ENCODE assay signal across 22 cellular contexts in the genomic region with DNA sequence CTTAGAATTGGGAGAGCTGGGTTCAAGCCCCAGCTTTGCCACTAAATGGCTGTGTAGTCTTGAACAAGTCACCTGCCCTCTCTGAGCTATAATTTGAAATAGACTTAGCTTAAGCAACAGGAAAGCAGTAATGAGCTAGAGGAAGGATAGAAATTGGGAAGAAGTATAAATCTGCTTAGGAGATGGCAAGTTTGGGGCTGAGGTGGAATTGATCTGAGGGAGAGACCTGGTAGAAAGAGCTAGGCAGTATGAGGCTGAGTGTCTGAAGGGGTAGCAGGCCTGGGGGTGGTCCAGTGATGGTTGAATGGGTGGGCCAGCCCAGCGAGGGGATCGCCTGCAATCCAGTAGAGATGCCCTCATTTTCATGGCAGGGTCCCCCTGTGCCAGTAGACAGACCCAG. TPM values are rescaled to one million over a fixed set of nuclear protein-coding genes. Genes with fewer than 3 reads are reported as not detected.
DNase-seq lines count a peak whose midpoint lies in the region; ATAC-seq and TF ChIP-seq lines count a peak whose summit lies in the region.
"Had no signal": no experiment of that assay in that cellular context is flagged by ENCODE, and none has a peak within 500 bp of the region (broad histone marks: within the 10 kb centered on the region; RNA-seq: fewer than 3 reads in every experiment).

No MANE protein-coding gene starts in this region.

- H3K9ac ChIP-seq in trophoblast cell (ENCODE audit: low read length) (no peak overlapping the region), mesendoderm (ENCODE audit: low read length) (no peak overlapping the region)

- H3K4me1 Mint-ChIP-seq in HFFc6 (ENCODE audit: low read depth) (peaks cover 61% of the 10 kb centered on the region), type B pancreatic cell (ENCODE audit: unreplicated experiment) (peaks cover 57% of the 10 kb centered on the region)
- H3K4me1 Mint-ChIP-seq in dendritic cell treated with granulocyte-macrophage colony-stimulating factor and Interleukin-4, amounts not matched to agents 40 ng/mL and 50 ng/mL, for 4 days (ENCODE audit: low read depth) = peaks cover 59% of the 10 kb centered on the region

- H3K4me2 ChIP-seq in trophoblast cell (ENCODE audit: low read length) (no peak overlapping the region), mesendoderm (ENCODE audit: low read length) (no peak overlapping the region)

- no peak overlapping the region for H2BK120ac ChIP-seq in trophoblast cell (ENCODE audit: insufficient read depth, low read length, poor library complexity)
- H2BK120ac ChIP-seq in mesendoderm (ENCODE audit: low read depth, low read length) = no peak overlapping the region

- no peaks in the 10 kb centered on the region for H3K27me3 ChIP-seq in trophoblast cell (ENCODE audit: insufficient read depth, low read length)
- no peaks in the 10 kb centered on the region for H3K27me3 ChIP-seq in mesendoderm (ENCODE audit: insufficient read depth, low read length, poor library complexity)
- H3K27me3 ChIP-seq: SJSA1, testis had no signal

- no peak overlapping the region for H4K5ac ChIP-seq in mesendoderm (ENCODE audit: low read length)

- ATAC-seq in GM18520 (IDR thresholded peaks at IDR 0.05; ENCODE audit: unreplicated experiment) = no peak
- ATAC-seq: left lobe of liver; naive thymus-derived CD8-positive, alpha-beta T cell; psoas muscle had no signal

- no peak overlapping the region for H4K12ac ChIP-seq in trophoblast cell (ENCODE audit: low read depth, low read length)

- no peak overlapping the region for H3K4me3 ChIP-seq in trophoblast cell (ENCODE audit: low read depth, low read length)
- no peak overlapping the region for H3K4me3 ChIP-seq in mesendoderm (ENCODE audit: low read length)
- H3K4me3 ChIP-seq: psoas muscle, SJSA1, testis had no signal

- TF ChIP-seq CTCF in HFFc6 (IDR thresholded peaks at IDR 0.05) (no peak), type B pancreatic cell (conservative IDR thresholded peaks at IDR 0.05) (no peak)

- no peak overlapping the region for H2AFZ ChIP-seq in trophoblast cell (ENCODE audit: insufficient read depth, low read length, poor library complexity)

- H3K79me2 ChIP-seq in trophoblast cell (ENCODE audit: control insufficient read depth, insufficient read depth, low read length, poor library complexity) = peaks cover 5% of the 10 kb centered on the region
- H3K79me2 ChIP-seq in mesendoderm (ENCODE audit: control insufficient read depth, insufficient read depth, low read length) = peaks cover 19% of the 10 kb centered on the region

- peaks cover 25% of the 10 kb centered on the region for H3K36me3 Mint-ChIP-seq in HFFc6 (ENCODE audit: low read depth)
- H3K36me3 Mint-ChIP-seq in dendritic cell treated with granulocyte-macrophage colony-stimulating factor and Interleukin-4, amounts not matched to agents 40 ng/mL and 50 ng/mL, for 4 days (ENCODE audit: low read depth) = peaks cover 75% of the 10 kb centered on the region
- peaks cover 32% of the 10 kb centered on the region for H3K36me3 Mint-ChIP-seq in type B pancreatic cell

- peak overlapping the region; percentile 11 for H3K4ac ChIP-seq in trophoblast cell (ENCODE audit: low read depth, low read length)
- no peak overlapping the region for H3K4ac ChIP-seq in mesendoderm (ENCODE audit: low read depth, low read length)

- no peaks in the 10 kb centered on the region for H3K9me3 Mint-ChIP-seq in HFFc6
- H3K9me3 Mint-ChIP-seq in dendritic cell treated with granulocyte-macrophage colony-stimulating factor and Interleukin-4, amounts not matched to agents 40 ng/mL and 50 ng/mL, for 4 days = no peaks in the 10 kb centered on the region
- no peaks in the 10 kb centered on the region for H3K9me3 Mint-ChIP-seq in type B pancreatic cell
- H3K9me3 Mint-ChIP-seq: activated CD4-positive, alpha-beta T cell treated with anti-CD3 and anti-CD28 coated beads, Interleukin-2, amount 10 ng/mL, durations not matched to agents 24 days and 14 days; naive thymus-derived CD8-positive, alpha-beta T cell had no signal

- H3K56ac ChIP-seq in mesendoderm (ENCODE audit: low read length) = no peak overlapping the region

- no peaks in the 10 kb centered on the region for H3K79me1 ChIP-seq in trophoblast cell (ENCODE audit: low read length)
- peaks cover 34% of the 10 kb centered on the region for H3K79me1 ChIP-seq in mesendoderm (ENCODE audit: low read length)

- H3K27ac ChIP-seq in trophoblast cell (ENCODE audit: low read depth, low read length) = no peak overlapping the region
- no peak overlapping the region for H3K27ac ChIP-seq in mesendoderm (ENCODE audit: low read depth, low read length)
- H3K27ac ChIP-seq: psoas muscle, SJSA1, testis had no signal

- H2BK5ac ChIP-seq in trophoblast cell (ENCODE audit: low read depth, low read length, poor library complexity) = no peak overlapping the region
- H2BK5ac ChIP-seq in mesendoderm (ENCODE audit: low read length) = no peak overlapping the region

- DNase-seq in HFFc6 (no peak), trophoblast cell (no peak), type B pancreatic cell (ENCODE audit: extremely low spot score, unreplicated experiment) (no peak), SHP77 (lab: John Stamatoyannopoulos, UW) (no peak), mesendoderm (no peak)
- DNase-seq: activated CD4-positive, alpha-beta T cell treated with anti-CD3 and anti-CD28 coated beads, Interleukin-2, amount 10 ng/mL, durations not matched to agents 24 days and 14 days; activated gamma-delta T cell; central memory CD4-positive, alpha-beta T cell; COR-L47; erythroblast; naive thymus-derived CD8-positive, alpha-beta T cell; NCI-H1105; NCI-H1930; NCI-H510A treated with DMSO at 0.1 percent for 48 hours; nucleus accumbens; psoas muscle; stimulated activated naive CD4-positive, alpha-beta T cell treated with Interleukin-2 at 50 U/mL for 16 hours; testis had no signal

- no peak overlapping the region for H3K14ac ChIP-seq in trophoblast cell (ENCODE audit: low read length)

- H3K27ac Mint-ChIP-seq in HFFc6 (peak overlapping the region; percentile 14; the same call in 1 of the 2 replicates), type B pancreatic cell (peak overlapping the region; percentile 44)
- peak overlapping the region; percentile 7 for H3K27ac Mint-ChIP-seq in dendritic cell treated with granulocyte-macrophage colony-stimulating factor and Interleukin-4, amounts not matched to agents 40 ng/mL and 50 ng/mL, for 4 days
- H3K27ac Mint-ChIP-seq: activated CD4-positive, alpha-beta T cell treated with anti-CD3 and anti-CD28 coated beads, Interleukin-2, amount 10 ng/mL, durations not matched to agents 24 days and 14 days had no signal

- no peaks in the 10 kb centered on the region for H3K9me3 ChIP-seq in trophoblast cell (ENCODE audit: insufficient read depth, low read depth, low read length)
- H3K9me3 ChIP-seq: psoas muscle, SJSA1, testis had no signal

- H3K18ac ChIP-seq in trophoblast cell (ENCODE audit: low read length) = no peak overlapping the region
- H3K18ac ChIP-seq in mesendoderm (ENCODE audit: low read length) = no peak overlapping the region

- H4K8ac ChIP-seq in trophoblast cell (ENCODE audit: low read depth, low read length) (no peak overlapping the region), mesendoderm (ENCODE audit: low read depth, low read length) (no peak overlapping the region)

- H3K4me1 ChIP-seq in trophoblast cell (ENCODE audit: control insufficient read depth in 1 of 2, insufficient read depth in 2 of 2, low read length in 2 of 2) = peaks cover 7 to 15% of the 10 kb centered on the region in 2 experiments
- peaks cover 2% of the 10 kb centered on the region for H3K4me1 ChIP-seq in mesendoderm (ENCODE audit: control insufficient read depth, low read depth, low read length)
- H3K4me1 ChIP-seq: SJSA1 had no signal

- no peak overlapping the region for H4K91ac ChIP-seq in trophoblast cell (ENCODE audit: low read depth, low read length)

- WGBS in trophoblast cell (ENCODE audit: extremely low coverage, insufficient coverage, insufficient read length) = no CpG with 5 or more reads among the region's 2 CpGs
- WGBS in mesendoderm (ENCODE audit: extremely low coverage, insufficient coverage, low lambda C conversion rate) = no CpG with 5 or more reads among the region's 2 CpGs

- intact Hi-C loops in dendritic cell treated with granulocyte-macrophage colony-stimulating factor and Interleukin-4, amounts not matched to agents 40 ng/mL and 50 ng/mL, for 4 days (cut with micrococcal nuclease) = no loop called here

- H2BK15ac ChIP-seq in mesendoderm (replicated peaks; ENCODE audit: low read depth) = no peak overlapping the region

- no peak overlapping the region for H2BK12ac ChIP-seq in trophoblast cell (ENCODE audit: low read length)

- no peak overlapping the region for H3K23ac ChIP-seq in trophoblast cell (ENCODE audit: low read length)
- H3K23ac ChIP-seq in mesendoderm (ENCODE audit: low read length) = no peak overlapping the region

- no peak overlapping the region for H3K4me3 Mint-ChIP-seq in HFFc6
- no peak overlapping the region for H3K4me3 Mint-ChIP-seq in dendritic cell treated with granulocyte-macrophage colony-stimulating factor and Interleukin-4, amounts not matched to agents 40 ng/mL and 50 ng/mL, for 4 days
- H3K4me3 Mint-ChIP-seq in type B pancreatic cell = no peak overlapping the region
- H3K4me3 Mint-ChIP-seq: activated CD4-positive, alpha-beta T cell treated with anti-CD3 and anti-CD28 coated beads, Interleukin-2, amount 10 ng/mL, durations not matched to agents 24 days and 14 days; naive thymus-derived CD8-positive, alpha-beta T cell had no signal

- H3K36me3 ChIP-seq in trophoblast cell (ENCODE audit: control insufficient read depth in 1 of 2, insufficient read depth in 2 of 2, low read length in 2 of 2) (peaks cover 2 to 3% of the 10 kb centered on the region in 2 experiments), mesendoderm (ENCODE audit: control insufficient read depth, insufficient read depth, low read length) (no peaks in the 10 kb centered on the region)

- no peak overlapping the region for H2AK5ac ChIP-seq in trophoblast cell (ENCODE audit: low read length)
- no peak overlapping the region for H2AK5ac ChIP-seq in mesendoderm (ENCODE audit: low read length)

- H3K27me3 Mint-ChIP-seq in HFFc6 (ENCODE audit: insufficient read depth) (peaks cover 4% of the 10 kb centered on the region; the same call in 1 of the 2 replicates), type B pancreatic cell (no peaks in the 10 kb centered on the region)
- H3K27me3 Mint-ChIP-seq in dendritic cell treated with granulocyte-macrophage colony-stimulating factor and Interleukin-4, amounts not matched to agents 40 ng/mL and 50 ng/mL, for 4 days = no peaks in the 10 kb centered on the region
- H3K27me3 Mint-ChIP-seq: activated CD4-positive, alpha-beta T cell treated with anti-CD3 and anti-CD28 coated beads, Interleukin-2, amount 10 ng/mL, durations not matched to agents 24 days and 14 days had no signal

RNA-seq across cellular contexts. Expression of gene LPP, which starts 22.9 kb away (rescaled TPM):
- 100 to 1,000 TPM in 4 of 6 experiments, 10 to 100 TPM in 2; 84.1 to 121 (median 102) TPM for total RNA-seq in HFFc6 (2021; fragmentation: NEBNext Ultra II Directional; extraction: Animal tissue kit (Norgen Biotek cat#: 25700))
- 29.2 and 30.6 TPM in 2 replicates for polyA plus RNA-seq in trophoblast cell (2013)
- 96.7 and 112 TPM in 2 replicates for total RNA-seq in type B pancreatic cell (ENCODE audit: low replicate concordance)
- 30.8 TPM for polyA plus RNA-seq in mesendoderm (2013, experiment 1 of 2)
- 28.3 TPM for polyA plus RNA-seq in mesendoderm (2013, experiment 2 of 2)
